8 cellular contexts compared by ENCODE assay signal in the genomic region with DNA sequence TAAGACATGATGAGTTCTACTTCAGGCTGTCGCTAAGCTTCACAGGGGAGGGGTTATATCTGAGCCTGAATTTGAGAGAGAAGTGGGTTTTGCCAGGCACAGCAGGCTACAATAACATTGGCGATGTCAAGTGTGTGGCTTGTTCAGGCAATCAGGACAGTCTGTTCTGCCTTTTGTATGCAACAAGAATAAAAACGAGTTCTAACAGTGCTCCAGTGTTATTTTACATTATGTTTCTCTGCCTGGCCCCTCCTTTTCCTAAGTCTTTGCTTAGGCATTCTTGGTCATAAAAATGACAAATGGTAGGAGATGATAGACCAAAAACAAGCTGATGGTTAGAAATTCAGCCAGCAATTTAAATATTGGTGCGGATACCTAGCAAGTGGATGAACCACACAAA. TPM values are rescaled to one million over a fixed set of nuclear protein-coding genes. Genes with fewer than 3 reads are reported as not detected.
DNase-seq lines count a peak whose midpoint lies in the region; ATAC-seq and TF ChIP-seq lines count a peak whose summit lies in the region.

No MANE protein-coding gene starts in this region.

- no peaks in the 10 kb centered on the region for H3K27me3 Mint-ChIP-seq in CD4-positive, CD25-positive, alpha-beta regulatory T cell
- no peaks in the 10 kb centered on the region for H3K27me3 Mint-ChIP-seq in WTC11 (ENCODE audit: low read depth)

- no peaks in the 10 kb centered on the region for H3K36me3 ChIP-seq in CD4-positive, CD25-positive, alpha-beta regulatory T cell (ENCODE audit: control insufficient read depth, insufficient read depth, low read length)
- H3K36me3 ChIP-seq in IMR-90 (ENCODE audit: control insufficient read depth, insufficient read depth, low read length) (no peaks in the 10 kb centered on the region), mucosa of rectum (ENCODE audit: control insufficient read depth in 2 of 2, insufficient read depth in 2 of 2, low read length in 2 of 2) (peaks cover 0 to 3% of the 10 kb centered on the region in 2 donors)

- H3K4me3 ChIP-seq in CD4-positive, CD25-positive, alpha-beta regulatory T cell (ENCODE audit: low read depth, low read length), result peak overlapping the region; percentile 81
- H3K4me3 ChIP-seq in IMR-90 (ENCODE audit: insufficient read depth, low read depth, low read length) (no peak overlapping the region), mucosa of rectum (ENCODE audit: low read length in 2 of 2) (peak overlapping the region in 1 of 2 donors; percentile 4)

- no peak overlapping the region for H3K14ac ChIP-seq in IMR-90 (replicated peaks; ENCODE audit: low read depth, low read length)

- no peak overlapping the region for H4K5ac ChIP-seq in IMR-90 (ENCODE audit: low read depth, low read length)

- TF ChIP-seq POLR2A in IMR-90 (IDR thresholded peaks at IDR 0.05; ENCODE audit: low read depth, low read length), result no peak

- H3K9me3 Mint-ChIP-seq in CD4-positive, CD25-positive, alpha-beta regulatory T cell, result peaks cover 0 to 8% (median 0%) of the 10 kb centered on the region in 7 donors
- H3K9me3 Mint-ChIP-seq in WTC11, result peaks cover 36% of the 10 kb centered on the region

- no peak overlapping the region for H2BK5ac ChIP-seq in IMR-90 (ENCODE audit: low read depth, low read length, poor library complexity, severe bottlenecking)

- H3K4me1 ChIP-seq in CD4-positive, CD25-positive, alpha-beta regulatory T cell (ENCODE audit: control insufficient read depth, insufficient read depth, low read length, poor library complexity, severe bottlenecking), result peaks cover 54% of the 10 kb centered on the region
- H3K4me1 ChIP-seq in IMR-90 (ENCODE audit: control insufficient read depth, insufficient read depth, low read length) (peaks cover 5% of the 10 kb centered on the region), mucosa of rectum (ENCODE audit: control insufficient read depth in 2 of 2, insufficient read depth in 2 of 2, low read length in 2 of 2) (peaks cover 20 to 34% of the 10 kb centered on the region in 2 donors)

- peak overlapping the region; percentile 76 to 97 (median 84) for H3K4me3 Mint-ChIP-seq in CD4-positive, CD25-positive, alpha-beta regulatory T cell
- H3K4me3 Mint-ChIP-seq in WTC11, result no peak overlapping the region

- no peaks in the 10 kb centered on the region for H3K9me3 ChIP-seq in CD4-positive, CD25-positive, alpha-beta regulatory T cell (ENCODE audit: control insufficient read depth in 2 of 2, low read length in 2 of 2)
- H3K9me3 ChIP-seq in IMR-90 (ENCODE audit: control insufficient read depth, insufficient read depth, low read length) (no peaks in the 10 kb centered on the region), mucosa of rectum (ENCODE audit: control insufficient read depth in 2 of 2, low read length in 2 of 2) (no peaks in the 10 kb centered on the region)

- ATAC-seq in CD4-positive, CD25-positive, alpha-beta regulatory T cell (ENCODE audit: low read depth in 2 of 2), result no peak
- ATAC-seq in IMR-90 (ENCODE audit: low read depth), result no peak
- no peak for ATAC-seq in GM21786 (IDR thresholded peaks at IDR 0.05; ENCODE audit: unreplicated experiment)
- no peak for ATAC-seq in WTC11

- dilution Hi-C loops in IMR-90 (cut with HindIII; ENCODE audit: low sequenced_read_pairs, unreplicated experiment), result no loop called here

- no peak overlapping the region for H2BK20ac ChIP-seq in IMR-90 (ENCODE audit: low read depth, low read length)

- no peak overlapping the region for H2AFZ ChIP-seq in IMR-90 (replicated peaks; ENCODE audit: low read length, poor library complexity)

- H4K8ac ChIP-seq in IMR-90 (ENCODE audit: low read depth in 2 of 2, low read length in 2 of 2), result no peak overlapping the region

- H3K36me3 Mint-ChIP-seq in CD4-positive, CD25-positive, alpha-beta regulatory T cell, result peaks cover 6% of the 10 kb centered on the region
- H3K36me3 Mint-ChIP-seq in WTC11, result peaks cover 20% of the 10 kb centered on the region

- TF ChIP-seq RAD21 in IMR-90 (IDR thresholded peaks at IDR 0.05; ENCODE audit: low read length), result no peak

- H3K79me1 ChIP-seq in IMR-90 (ENCODE audit: low read depth in 1 of 2, low read length in 2 of 2), result no peaks in the 10 kb centered on the region; a peak in 1 of 4 replicates

- H3K9ac ChIP-seq in IMR-90 (ENCODE audit: low read depth, low read length) (no peak overlapping the region), mucosa of rectum (ENCODE audit: low read depth in 1 of 2, low read length in 2 of 2) (no peak overlapping the region)

- WGBS in IMR-90 (ENCODE audit: extremely low coverage in 2 of 2, insufficient read length in 1 of 2), 2 experiments, result 100% methylated on average over 2 of the region's 4 CpGs; no CpG with 5 or more reads in 1 of the 2 experiments

- H4K91ac ChIP-seq in IMR-90 (ENCODE audit: insufficient read depth, low read depth, low read length), result no peak overlapping the region

- POLR2A ChIA-PET in IMR-90 (lab: Charles Lee; ENCODE audit: unreplicated experiment), result no interaction called here
- POLR2A ChIA-PET in WTC11 (lab: Charles Lee), result no interaction called here

- TF ChIP-seq CTCF in IMR-90 (conservative IDR thresholded peaks at IDR 0.05; ENCODE audit: low read depth, low read length), result no peak
- TF ChIP-seq CTCF in WTC11 (IDR thresholded peaks at IDR 0.05), result no peak

- intact Hi-C loops in IMR-90 (cut with micrococcal nuclease), result no loop called here

- no peak overlapping the region for H3K4me2 ChIP-seq in IMR-90 (ENCODE audit: low read depth, low read length)

- no peak overlapping the region for H2BK15ac ChIP-seq in IMR-90 (ENCODE audit: low read depth, low read length)

- H3K27ac ChIP-seq in CD4-positive, CD25-positive, alpha-beta regulatory T cell (ENCODE audit: insufficient read depth, low read length, poor library complexity, severe bottlenecking), result peak overlapping the region; percentile 87
- H3K27ac ChIP-seq in IMR-90 (ENCODE audit: insufficient read depth, low read length) (no peak overlapping the region), mucosa of rectum (ENCODE audit: low read depth in 2 of 2, low read length in 2 of 2) (peak overlapping the region; percentile 89 to 92)

- H3K23ac ChIP-seq in IMR-90 (ENCODE audit: low read depth, low read length), result peak overlapping the region; percentile 14; the same call in 1 of the 2 replicates

- in situ Hi-C loops in IMR-90 (cut with MboI; ENCODE audit: low sequenced_read_pairs), result no loop called here

- CTCF ChIA-PET in IMR-90 (lab: Yijun Ruan, JAX) (interaction anchor here (1.0 kb wide), 1 partner anchor 19 kb away, joined by 3 read pairs; no protein-coding TSS in a partner anchor), WTC11 (lab: Charles Lee) (interaction anchor here (2.0 kb wide), 1 partner anchor 11 kb away, joined by 8 read pairs; no protein-coding TSS in a partner anchor)

- no peak overlapping the region for H3K18ac ChIP-seq in IMR-90 (ENCODE audit: low read depth, low read length)

- no peak overlapping the region for H2BK120ac ChIP-seq in IMR-90 (ENCODE audit: low read depth, low read length)

- DNase-seq in CD4-positive, CD25-positive, alpha-beta regulatory T cell, result no peak
- DNase-seq in IMR-90 (no peak), anterior cingulate cortex (lab: John Stamatoyannopoulos, UW) (peak in 32 of 58 donors; percentile 9 to 79 (median 39)), WTC11 (ENCODE audit: low spot score) (no peak), epidermal melanocyte (ENCODE audit: insufficient read length, low spot score) (no peak)
- no peak for DNase-seq in effector CD8-positive, alpha-beta T cell (lab: John Stamatoyannopoulos, UW)

- H4K20me1 ChIP-seq in IMR-90 (ENCODE audit: insufficient read depth, low read length), result no peaks in the 10 kb centered on the region

- peak overlapping the region; percentile 93 to 98 (median 96) for H3K27ac Mint-ChIP-seq in CD4-positive, CD25-positive, alpha-beta regulatory T cell
- H3K27ac Mint-ChIP-seq in WTC11, result no peak overlapping the region

- peak overlapping the region; percentile 29; the same call in 1 of the 2 replicates for H3K4ac ChIP-seq in IMR-90 (ENCODE audit: low read depth, low read length)

- no peaks in the 10 kb centered on the region for H3K27me3 ChIP-seq in CD4-positive, CD25-positive, alpha-beta regulatory T cell (ENCODE audit: control insufficient read depth, insufficient read depth, low read length)
- no peaks in the 10 kb centered on the region for H3K27me3 ChIP-seq in IMR-90 (ENCODE audit: control insufficient read depth, insufficient read depth, low read length)
- H3K27me3 ChIP-seq in mucosa of rectum (ENCODE audit: control insufficient read depth in 2 of 2, insufficient read depth in 2 of 2, low read length in 2 of 2), result no peaks in the 10 kb centered on the region

- no peak overlapping the region for H2AK9ac ChIP-seq in IMR-90 (replicated peaks; ENCODE audit: low read depth, low read length, poor library complexity)

- H2AK5ac ChIP-seq in IMR-90 (ENCODE audit: low read depth, low read length), result no peak overlapping the region

- H3K4me1 Mint-ChIP-seq in CD4-positive, CD25-positive, alpha-beta regulatory T cell, result peaks cover 36 to 90% (median 79%) of the 10 kb centered on the region in 4 donors
- H3K4me1 Mint-ChIP-seq in WTC11, result no peaks in the 10 kb centered on the region

- H3K9me1 ChIP-seq in IMR-90 (ENCODE audit: insufficient read depth, low read length), result peaks cover 8% of the 10 kb centered on the region; the same call in 1 of the 2 replicates

- no peak overlapping the region for H3K56ac ChIP-seq in IMR-90 (ENCODE audit: extremely low read depth, insufficient read depth, low read length)

- no TSS peak for BruUV-seq in IMR-90 (replicated peaks; lab: Mats Ljungman, UMichigan)

TF ChIP-seq in WTC11, 78 proteins besides CTCF, POLR2A, EP300 and RAD21 (continues in another document):
- TF ChIP-seq PRRX2 (CRISPR knock-in tag; IDR thresholded peaks at IDR 0.05), result no peak

RNA-seq across cellular contexts. Expression of a gene that starts 26.8 kb away (rescaled TPM):
- 5.4 TPM for total RNA-seq in CD4-positive, CD25-positive, alpha-beta regulatory T cell
- polyA plus RNA-seq in CD4-positive, CD25-positive, alpha-beta regulatory T cell, result 10 to 100 TPM in 3 of 4 donors, 1 to 10 TPM in 1; 8.6 to 18.5 (median 15.5) TPM
- total RNA-seq in IMR-90 (2012; rRNA removed), result 1.6 and 1.7 TPM in 2 replicates
- 1.1 and 1.4 TPM in 2 replicates for polyA plus RNA-seq in IMR-90 (2012; rRNA removed)
- 0.68 and 1.2 TPM in 2 replicates for polyA plus RNA-seq in IMR-90 (2012; cell fraction: cytosol; rRNA removed)
- polyA plus RNA-seq in IMR-90 (2012; cell fraction: nucleus; rRNA removed; ENCODE audit: low replicate concordance), result 0.37 and 0.42 TPM in 2 replicates
- total RNA-seq in WTC11 (2021), result 11.1 to 12.5 TPM (median 11.7 TPM) in 3 replicates

RNA-seq across cellular contexts. Expression of a gene that starts 31.4 kb away (rescaled TPM):
- 4.4 TPM for total RNA-seq in CD4-positive, CD25-positive, alpha-beta regulatory T cell
- polyA plus RNA-seq in CD4-positive, CD25-positive, alpha-beta regulatory T cell, result 1 to 10 TPM in 2 of 4 donors, under 1 TPM in 1, not detected in 1; 0.32 to 2.1 (median 2.1) TPM
- total RNA-seq in IMR-90 (2012; rRNA removed) (14.0 and 14.7 TPM in 2 replicates), WTC11 (2021) (13.4 to 19.2 TPM (median 15.5 TPM) in 3 replicates)
- 17.6 and 23.0 TPM in 2 replicates for polyA plus RNA-seq in IMR-90 (2012; rRNA removed)
- polyA plus RNA-seq in IMR-90 (2012; cell fraction: cytosol; rRNA removed), result 3.1 and 5.1 TPM in 2 replicates
- 39.6 and 135 TPM in 2 replicates for polyA plus RNA-seq in IMR-90 (2012; cell fraction: nucleus; rRNA removed; ENCODE audit: low replicate concordance)

Comparison
In these comparisons a context has a peak if more than half of its experiments do, and no peak if none do; other contexts are left out.
1. DNase-seq: peak in anterior cingulate cortex (32 of 58); none in CD4-positive, CD25-positive, alpha-beta regulatory T cell (0 of 3), IMR-90 (single experiment), WTC11 (single experiment), effector CD8-positive, alpha-beta T cell (single experiment) and epidermal melanocyte (single experiment).